Comparison of ENCODE assay signal across 8 cellular contexts in genomic region chr6:1596088-1596852, GRCh38. TPM values are rescaled to one million over a fixed set of nuclear protein-coding genes. Genes with fewer than 3 reads are reported as not detected.
DNase-seq lines count a peak whose midpoint lies in the region; ATAC-seq and TF ChIP-seq lines count a peak whose summit lies in the region.

No MANE protein-coding gene starts in this region.

- intact Hi-C loops in ascending aorta (cut with DNase I) = loop anchor here (1.0 to 10.0 kb wide), 5 partner anchors 801 to 1249 kb away; partner anchors contain the start of genes MYLK4 and SERPINB1

- peak overlapping the region; percentile 27 to 60 for H3K4me3 ChIP-seq in ascending aorta
- H3K4me3 ChIP-seq in iPS-18a (ENCODE audit: low read length) = peak overlapping the region; percentile 9
- peak overlapping the region; percentile 63 for H3K4me3 ChIP-seq in skeletal muscle satellite cell (ENCODE audit: low read length)

- H3K36me3 ChIP-seq in ascending aorta (no peaks in the 10 kb centered on the region), iPS-18a (ENCODE audit: control insufficient read depth, low read depth, low read length) (no peaks in the 10 kb centered on the region), skeletal muscle satellite cell (ENCODE audit: insufficient read depth, low read length) (no peaks in the 10 kb centered on the region)

- no peak overlapping the region for H3K9ac ChIP-seq in iPS-18a (ENCODE audit: low read length)
- H3K9ac ChIP-seq in skeletal muscle satellite cell (ENCODE audit: low read depth, low read length) = no peak overlapping the region

- in situ Hi-C loops in KBM-7 (cut with MboI; ENCODE audit: low pct_unique_long_range_greater_than_20kb, low sequenced_read_pairs) = loop anchor here (25.0 kb wide), 3 partner anchors 766 to 1041 kb away; no protein-coding TSS in a partner anchor

- no peaks in the 10 kb centered on the region for H3K9me3 ChIP-seq in ascending aorta
- H3K9me3 ChIP-seq in iPS-18a (ENCODE audit: control insufficient read depth, low read depth, low read length) = no peaks in the 10 kb centered on the region
- H3K9me3 ChIP-seq in skeletal muscle satellite cell (replicated peaks; ENCODE audit: low read length) = no peaks in the 10 kb centered on the region

- H3K4me1 ChIP-seq in ascending aorta = no peaks in the 10 kb centered on the region
- peaks cover 4% of the 10 kb centered on the region for H3K4me1 ChIP-seq in iPS-18a (ENCODE audit: control insufficient read depth, low read depth, low read length)
- peaks cover 4% of the 10 kb centered on the region for H3K4me1 ChIP-seq in skeletal muscle satellite cell (ENCODE audit: control insufficient read depth, insufficient read depth, low read length)

- peak; percentile 91 for TF ChIP-seq CTCF in GM12872 (IDR thresholded peaks at IDR 0.05; ENCODE audit: insufficient read depth, low read depth, low read length)
- peak; percentile 92 to 98 (median 97) for TF ChIP-seq CTCF in ascending aorta (IDR thresholded peaks at IDR 0.05)

- H3K27ac ChIP-seq in ascending aorta = no peak overlapping the region
- no peak overlapping the region for H3K27ac ChIP-seq in iPS-18a (ENCODE audit: low read length)

- H3K27me3 ChIP-seq in ascending aorta = no peaks in the 10 kb centered on the region
- H3K27me3 ChIP-seq in iPS-18a (ENCODE audit: control insufficient read depth, insufficient read depth, low read length) = peaks cover 14% of the 10 kb centered on the region
- H3K27me3 ChIP-seq in skeletal muscle satellite cell (ENCODE audit: control insufficient read depth, insufficient read depth, low read length) = peaks cover 56% of the 10 kb centered on the region

- peak; percentile 52 for DNase-seq in A172 (ENCODE audit: low spot score)
- DNase-seq in KBM-7 = peak; percentile 68
- peak in 4 of 5 experiments; percentile 33 to 52 (median 50) for DNase-seq in T-helper 2 cell
- DNase-seq in ascending aorta (ENCODE audit: low spot score in 2 of 2) = no peak

- ATAC-seq in GM21390 (IDR thresholded peaks at IDR 0.05; ENCODE audit: unreplicated experiment) = no peak

- H3K4me2 ChIP-seq in skeletal muscle satellite cell (ENCODE audit: low read length) = peak overlapping the region; percentile 80

RNA-seq across cellular contexts. Expression of gene FOXC1, which starts 13.4 kb away (rescaled TPM):
- total RNA-seq in A172 (2014; rRNA removed; shearing (Covaris generic)) = 3.5 and 4.6 TPM in 2 replicates
- 125 TPM for total RNA-seq in ascending aorta
- total RNA-seq in skeletal muscle satellite cell (2012; rRNA removed) = 3.3 and 6.1 TPM in 2 replicates

Comparison
In these comparisons a context has a peak if more than half of its experiments do, and no peak if none do; other contexts are left out.
1. DNase-seq: peak in A172 (single experiment), KBM-7 (single experiment) and T-helper 2 cell (4 of 5); none in ascending aorta (0 of 2).
2. H3K4me3 ChIP-seq: peak in every context shown above with its lines; median percentile 63 in skeletal muscle satellite cell; 44 in ascending aorta; 9 in iPS-18a.
3. RNA of gene FOXC1, which starts 13.4 kb away (total RNA-seq): 125 TPM in ascending aorta (single experiment); 3.5 to 4.6 TPM in A172; every median in the first group is over 10 times any median in the second.